In genomic region chr1:164605254-164606091, GRCh38 we compare ENCODE assay signal across 21 cellular contexts. TPM values are rescaled to one million over a fixed set of nuclear protein-coding genes. Genes with fewer than 3 reads are reported as not detected.
DNase-seq lines count a peak whose midpoint lies in the region; ATAC-seq and TF ChIP-seq lines count a peak whose summit lies in the region.
"Had no signal": no experiment of that assay in that cellular context is flagged by ENCODE, and none has a peak within 500 bp of the region (broad histone marks: within the 10 kb centered on the region; RNA-seq: fewer than 3 reads in every experiment).

No MANE protein-coding gene starts in this region.

- H3K9me3 ChIP-seq in SK-N-SH = no peaks in the 10 kb centered on the region
- H3K9me3 ChIP-seq: heart right ventricle had no signal

- no peaks in the 10 kb centered on the region for H3K9me3 Mint-ChIP-seq in neural crest cell
- H3K9me3 Mint-ChIP-seq: activated CD4-positive, alpha-beta T cell treated with anti-CD3 and anti-CD28 coated beads, Interleukin-2, amount 10 ng/mL, durations not matched to agents 24 days and 14 days; CD4-positive, alpha-beta T cell; naive B cell; stimulated activated naive CD8-positive, alpha-beta T cell treated with anti-CD3 and anti-CD28 coated beads, Interleukin-15, amount 100 ng/mL, for 72 hours had no signal

- H3K27ac ChIP-seq in SK-N-SH (ENCODE audit: low read depth in 2 of 2, low read length in 1 of 2) (peak overlapping the region; percentile 34 to 69; a peak in 3 of 4 replicates), VCaP (peak overlapping the region; percentile 98)
- H3K27ac ChIP-seq: brain microvascular endothelial cell, heart right ventricle had no signal

- no peaks in the 10 kb centered on the region for H3K27me3 ChIP-seq in SK-N-SH (ENCODE audit: insufficient read depth)
- H3K27me3 ChIP-seq: brain microvascular endothelial cell, heart right ventricle had no signal

- no peak for TF ChIP-seq RAD21 in SK-N-SH (IDR thresholded peaks at IDR 0.05; ENCODE audit: low read length)

- H3K9me2 ChIP-seq in SK-N-SH = no peaks in the 10 kb centered on the region

- H3K36me3 Mint-ChIP-seq in neural crest cell (ENCODE audit: low read depth) = peaks cover 2% of the 10 kb centered on the region
- H3K36me3 Mint-ChIP-seq: naive B cell had no signal

- peaks cover 50% of the 10 kb centered on the region for H3K4me1 Mint-ChIP-seq in neural crest cell
- H3K4me1 Mint-ChIP-seq: activated CD4-positive, alpha-beta T cell treated with anti-CD3 and anti-CD28 coated beads, Interleukin-2, amount 10 ng/mL, durations not matched to agents 24 days and 14 days; naive B cell; stimulated activated naive CD8-positive, alpha-beta T cell treated with anti-CD3 and anti-CD28 coated beads, Interleukin-15, amount 100 ng/mL, for 72 hours had no signal

- H3K79me2 ChIP-seq in SK-N-SH (ENCODE audit: insufficient read depth) = no peaks in the 10 kb centered on the region

- H3K9ac ChIP-seq in SK-N-SH = no peak overlapping the region

- TF ChIP-seq CTCF in SK-N-SH (IDR thresholded peaks at IDR 0.05) = no peak
- TF ChIP-seq CTCF in VCaP (conservative IDR thresholded peaks at IDR 0.05) = no peak
- no peak for TF ChIP-seq CTCF in neural crest cell (conservative IDR thresholded peaks at IDR 0.05)
- TF ChIP-seq CTCF in GM13977 (IDR thresholded peaks at IDR 0.05; ENCODE audit: extremely low read depth, insufficient read depth, missing control alignments) = no peak

- POLR2A ChIA-PET in SK-N-SH (lab: Yijun Ruan, JAX) = no interaction called here

- ATAC-seq in SK-N-SH treated with all-trans-retinoic acid at 6 μM for 48 hours (no peak), GM21423 (IDR thresholded peaks at IDR 0.05; ENCODE audit: unreplicated experiment) (no peak), GM19397 (IDR thresholded peaks at IDR 0.05; ENCODE audit: unreplicated experiment) (no peak)
- ATAC-seq: heart right ventricle; stimulated activated naive CD8-positive, alpha-beta T cell treated with anti-CD3 and anti-CD28 coated beads, Interleukin-15, amount 100 ng/mL, for 72 hours had no signal

- H3K4me3 Mint-ChIP-seq in neural crest cell = peak overlapping the region; percentile 23
- H3K4me3 Mint-ChIP-seq: activated CD4-positive, alpha-beta T cell treated with anti-CD3 and anti-CD28 coated beads, Interleukin-2, amount 10 ng/mL, durations not matched to agents 24 days and 14 days; CD4-positive, alpha-beta T cell; naive B cell; stimulated activated naive CD8-positive, alpha-beta T cell treated with anti-CD3 and anti-CD28 coated beads, Interleukin-15, amount 100 ng/mL, for 72 hours had no signal

- no peaks in the 10 kb centered on the region for H3K36me3 ChIP-seq in SK-N-SH (replicated peaks in 1 of 2; ENCODE audit: control insufficient read depth in 1 of 2, insufficient read depth in 2 of 2, low read length in 1 of 2)
- H3K36me3 ChIP-seq: brain microvascular endothelial cell had no signal

- WGBS in SK-N-SH (ENCODE audit: low lambda C conversion rate) = 93% methylated on average over 3 of the region's 3 CpGs

- CTCF ChIA-PET in SK-N-SH (lab: Yijun Ruan, JAX) = no interaction called here

- H3F3A ChIP-seq in SK-N-SH (replicated peaks; ENCODE audit: insufficient read depth) = peaks cover 31% of the 10 kb centered on the region

- no peak overlapping the region for H2AFZ ChIP-seq in SK-N-SH (ENCODE audit: low read depth)

- no peak overlapping the region for H3K27ac Mint-ChIP-seq in neural crest cell (ENCODE audit: unreplicated experiment)
- H3K27ac Mint-ChIP-seq: activated CD4-positive, alpha-beta T cell treated with anti-CD3 and anti-CD28 coated beads, Interleukin-2, amount 10 ng/mL, durations not matched to agents 24 days and 14 days; CD4-positive, alpha-beta T cell; naive B cell had no signal

- H3K4me3 ChIP-seq in SK-N-SH (ENCODE audit: low read depth in 2 of 2, low read length in 1 of 2) = no peak overlapping the region
- H3K4me3 ChIP-seq: heart right ventricle, lung had no signal

- in situ Hi-C loops in GM13977 (cut with MboI; ENCODE audit: low pct_unique_long_range_greater_than_20kb, low sequenced_read_pairs, unreplicated experiment) = no loop called here

- H4K20me1 ChIP-seq in SK-N-SH (ENCODE audit: insufficient read depth) = no peaks in the 10 kb centered on the region

- H3K4me1 ChIP-seq in SK-N-SH (ENCODE audit: control insufficient read depth in 1 of 2, insufficient read depth in 2 of 2, low read depth in 1 of 2, low read length in 1 of 2) = peaks cover 23 to 38% of the 10 kb centered on the region in 2 experiments

- H3K4me2 ChIP-seq in SK-N-SH = 0 out of 2 replicates have a peak overlapping the region, but pooled peaks have one; percentile 9

- no peak for DNase-seq in SK-N-SH
- no peak for DNase-seq in neural crest cell (ENCODE audit: low read depth, low spot score)
- DNase-seq in NK-92 (lab: John Stamatoyannopoulos, UW; ENCODE audit: unreplicated experiment) = no peak
- DNase-seq in GM13977 (ENCODE audit: low spot score) = no peak
- DNase-seq: activated CD4-positive, alpha-beta T cell treated with anti-CD3 and anti-CD28 coated beads, Interleukin-2, amount 10 ng/mL, durations not matched to agents 24 days and 14 days; brain microvascular endothelial cell; CD4-positive, alpha-beta T cell; heart right ventricle; Kasumi-1; naive B cell; NCI-H1436 treated with DMSO at 0.1 percent for 48 hours; posterior cingulate gyrus; Right ventricle myocardium superior; stimulated activated CD4-positive, alpha-beta T cell treated with anti-CD3 and anti-CD28 coated beads, Interleukin-2, amount 100 ng/mL, for 48 hours; stimulated activated naive CD8-positive, alpha-beta T cell treated with anti-CD3 and anti-CD28 coated beads, Interleukin-15, amount 100 ng/mL, for 72 hours; T-helper 1 cell had no signal

- H3K27me3 Mint-ChIP-seq in neural crest cell (ENCODE audit: low read depth) = no peaks in the 10 kb centered on the region
- H3K27me3 Mint-ChIP-seq: activated CD4-positive, alpha-beta T cell treated with anti-CD3 and anti-CD28 coated beads, Interleukin-2, amount 10 ng/mL, durations not matched to agents 24 days and 14 days; CD4-positive, alpha-beta T cell; stimulated activated naive CD8-positive, alpha-beta T cell treated with anti-CD3 and anti-CD28 coated beads, Interleukin-15, amount 100 ng/mL, for 72 hours had no signal

- no peak for TF ChIP-seq EP300 in SK-N-SH (IDR thresholded peaks at IDR 0.05; ENCODE audit: borderline replicate concordance in 1 of 2, low read depth in 1 of 2, low read length in 1 of 2)

TF ChIP-seq in SK-N-SH, 30 proteins besides CTCF, POLR2A, EP300 and RAD21 (continues in another document):
- TF ChIP-seq TAF1 (IDR thresholded peaks at IDR 0.05; ENCODE audit: borderline replicate concordance, low read depth, low read length) (no peak), REST (IDR thresholded peaks at IDR 0.05; ENCODE audit: low read depth, low read length) (no peak)

TF ChIP-seq in SK-N-SH treated with all-trans-retinoic acid at 6 μM for 48 hours, 23 proteins besides CTCF, POLR2A, EP300 and RAD21:
- TF ChIP-seq CSDC2 (CRISPR knock-in tag; IDR thresholded peaks at IDR 0.05) (no peak), TCF4 (CRISPR knock-in tag; IDR thresholded peaks at IDR 0.05; ENCODE audit: borderline replicate concordance) (no peak), ISL1 (CRISPR knock-in tag; IDR thresholded peaks at IDR 0.05) (no peak), TOX (CRISPR knock-in tag; IDR thresholded peaks at IDR 0.05; ENCODE audit: borderline replicate concordance) (no peak), CREB5 (CRISPR knock-in tag; IDR thresholded peaks at IDR 0.05; ENCODE audit: low read depth) (no peak), OSR1 (CRISPR knock-in tag; IDR thresholded peaks at IDR 0.05) (no peak), PPARA (CRISPR knock-in tag; IDR thresholded peaks at IDR 0.05; ENCODE audit: borderline replicate concordance) (no peak), ARNTL (CRISPR knock-in tag; IDR thresholded peaks at IDR 0.05; ENCODE audit: borderline replicate concordance, low read depth) (no peak)

RNA-seq across cellular contexts. Expression of gene PBX1, which starts 46.5 kb away (rescaled TPM):
- polyA plus RNA-seq in SK-N-SH (2012; rRNA removed) = 25.3 and 27.0 TPM in 2 replicates
- polyA plus RNA-seq in SK-N-SH (2012; cell fraction: cytosol; rRNA removed) = 18.4 and 24.2 TPM in 2 replicates
- polyA plus RNA-seq in SK-N-SH (2012; cell fraction: nucleus; rRNA removed) = 14.8 and 23.2 TPM in 2 replicates
- 68.9 and 71.7 TPM in 2 replicates for total RNA-seq in neural crest cell
- total RNA-seq: activated CD4-positive, alpha-beta T cell treated with anti-CD3 and anti-CD28 coated beads, Interleukin-2, amount 10 ng/mL, durations not matched to agents 24 days and 14 days had no signal
